16 cellular contexts compared by ENCODE assay signal in genomic region chr17:55584055-55584685, GRCh38.
DNase-seq lines count a peak whose midpoint lies in the region; ATAC-seq, FAIRE-seq and TF ChIP-seq lines count a peak whose summit lies in the region.
"Had no signal": no experiment of that assay in that cellular context is flagged by ENCODE, and none has a peak within 500 bp of the region (broad histone marks: within the 10 kb centered on the region; RNA-seq: fewer than 3 reads in every experiment).

No MANE protein-coding gene starts in this region.

- H3K27ac ChIP-seq in right lobe of liver, result peak overlapping the region; percentile 33 to 64 (median 41)

- intact Hi-C loops in right lobe of liver (cut with DNase I), result no loop called here

- no peaks in the 10 kb centered on the region for H3K9me3 Mint-ChIP-seq in stimulated activated memory B cell treated with anti-CD40 and anti-IgM and Interleukin-4, amounts not matched to agents 10 μg/mL and 1 μg/mL and 100 μg/mL, for 72 hours
- H3K9me3 Mint-ChIP-seq: activated T-cell treated with anti-CD3 and anti-CD28 coated beads, Interleukin-2, amount 50 U/mL, for 72 hours had no signal

- 11% methylated on average over 2 of the region's 2 CpGs for WGBS in right lobe of liver (ENCODE audit: insufficient coverage, low coverage, low lambda C conversion rate, missing lambda C conversion rate)

- no peaks in the 10 kb centered on the region for H3K27me3 ChIP-seq in bronchial epithelial cell (ENCODE audit: control insufficient read depth, insufficient read depth, low read length)
- no peaks in the 10 kb centered on the region for H3K27me3 ChIP-seq in right lobe of liver
- H3K27me3 ChIP-seq: BE2C had no signal

- H3K36me3 ChIP-seq in bronchial epithelial cell (ENCODE audit: control insufficient read depth, insufficient read depth, low read length), result no peaks in the 10 kb centered on the region
- no peaks in the 10 kb centered on the region for H3K36me3 ChIP-seq in right lobe of liver
- H3K36me3 ChIP-seq: BE2C had no signal

- no peaks in the 10 kb centered on the region for H3K27me3 Mint-ChIP-seq in stimulated activated memory B cell treated with anti-CD40 and anti-IgM and Interleukin-4, amounts not matched to agents 10 μg/mL and 1 μg/mL and 100 μg/mL, for 72 hours

- H3K4me1 Mint-ChIP-seq in stimulated activated memory B cell treated with anti-CD40 and anti-IgM and Interleukin-4, amounts not matched to agents 10 μg/mL and 1 μg/mL and 100 μg/mL, for 72 hours, result peaks cover 5% of the 10 kb centered on the region

- no peak overlapping the region for H3K4me3 Mint-ChIP-seq in stimulated activated memory B cell treated with anti-CD40 and anti-IgM and Interleukin-4, amounts not matched to agents 10 μg/mL and 1 μg/mL and 100 μg/mL, for 72 hours

- no peak overlapping the region for H3K4me3 ChIP-seq in bronchial epithelial cell (ENCODE audit: low read depth, low read length)
- no peak overlapping the region for H3K4me3 ChIP-seq in right lobe of liver

- no peaks in the 10 kb centered on the region for H3K9me3 ChIP-seq in right lobe of liver
- H3K9me3 ChIP-seq: BE2C had no signal

- FAIRE-seq in bronchial epithelial cell (lab: Jason Lieb, UNC), result no peak

- DNase-seq in CD1c-positive myeloid dendritic cell (ENCODE audit: extremely low spot score), result peak; percentile 47
- peak; percentile 12 for DNase-seq in NCI-H226
- DNase-seq in bronchial epithelial cell (ENCODE audit: low read depth), result peak; percentile 72
- DNase-seq in right lobe of liver, result peak in 1 of 3 donors; percentile 51
- no peak for DNase-seq in activated CD8-positive, alpha-beta memory T cell treated with anti-CD3 and anti-CD28 coated beads, Interleukin-2, amount 50 U/mL, for 48 hours
- DNase-seq in activated CD8-positive, alpha-beta memory T cell treated with anti-CD3 and anti-CD28 coated beads for 24 hours, result no peak
- no peak for DNase-seq in 8988T
- DNase-seq: activated T-cell treated with anti-CD3 and anti-CD28 coated beads, Interleukin-2, amount 50 U/mL, for 72 hours; BE2C; GDM1; NCI-H2081; NK-92 treated with Interleukin-12 subunit alpha and Interleukin-12 subunit beta, amount 100 ng/mL, for 24 hours; stimulated activated CD4-positive, alpha-beta T cell treated with anti-CD3 and anti-CD28 coated beads, Interleukin-2, amount 100 ng/mL, for 48 hours; stimulated activated naive CD4-positive, alpha-beta T cell treated with Interleukin-2 at 50 U/mL for 16 hours; T-helper 1 cell had no signal

- ATAC-seq in right lobe of liver, result peak; percentile 81 to 92 (median 89)
- ATAC-seq in stimulated activated memory B cell treated with anti-CD40 and anti-IgM and Interleukin-4, amounts not matched to agents 10 μg/mL and 1 μg/mL and 100 μg/mL, for 72 hours, result no peak
- ATAC-seq: activated T-cell treated with anti-CD3 and anti-CD28 coated beads, Interleukin-2, amount 50 U/mL, for 72 hours had no signal

- TF ChIP-seq CTCF in bronchial epithelial cell (IDR thresholded peaks at IDR 0.05; ENCODE audit: insufficient read depth, low read length, severe bottlenecking), result no peak
- TF ChIP-seq CTCF in right lobe of liver (IDR thresholded peaks at IDR 0.05), result no peak

- TF ChIP-seq POLR2A in right lobe of liver (IDR thresholded peaks at IDR 0.05), result no peak

- H3K36me3 Mint-ChIP-seq in stimulated activated memory B cell treated with anti-CD40 and anti-IgM and Interleukin-4, amounts not matched to agents 10 μg/mL and 1 μg/mL and 100 μg/mL, for 72 hours, result no peaks in the 10 kb centered on the region

- H3K4me1 ChIP-seq in right lobe of liver, result peaks cover 0 to 31% (median 4%) of the 10 kb centered on the region in 4 donors
- H3K4me1 ChIP-seq: BE2C had no signal

- no peak overlapping the region for H3K27ac Mint-ChIP-seq in stimulated activated memory B cell treated with anti-CD40 and anti-IgM and Interleukin-4, amounts not matched to agents 10 μg/mL and 1 μg/mL and 100 μg/mL, for 72 hours
- H3K27ac Mint-ChIP-seq: activated T-cell treated with anti-CD3 and anti-CD28 coated beads, Interleukin-2, amount 50 U/mL, for 72 hours had no signal

Comparison
In these comparisons a context has a peak if more than half of its experiments do, and no peak if none do; other contexts are left out.
1. DNase-seq: peak in CD1c-positive myeloid dendritic cell (single experiment), NCI-H226 (single experiment) and bronchial epithelial cell (single experiment); none in activated CD8-positive, alpha-beta memory T cell treated with anti-CD3 and anti-CD28 coated beads, Interleukin-2, amount 50 U/mL, for 48 hours (single experiment), activated CD8-positive, alpha-beta memory T cell treated with anti-CD3 and anti-CD28 coated beads for 24 hours (single experiment) and 8988T (single experiment).